Comparison of ENCODE assay signal across 21 cellular contexts in genomic region chr3:181133832-181134231, GRCh38.
DNase-seq lines count a peak whose midpoint lies in the region; FAIRE-seq and TF ChIP-seq lines count a peak whose summit lies in the region.
"Had no signal": no experiment of that assay in that cellular context is flagged by ENCODE, and none has a peak within 500 bp of the region (broad histone marks: within the 10 kb centered on the region; RNA-seq: fewer than 3 reads in every experiment).

No MANE protein-coding gene starts in this region.

- no peak for TF ChIP-seq CTCF in thyroid gland (IDR thresholded peaks at IDR 0.05)

- peaks cover 0 to 1% of the 10 kb centered on the region in 2 donors for H3K27me3 ChIP-seq in small intestine (ENCODE audit: control insufficient read depth in 2 of 2, insufficient read depth in 2 of 2, low read length in 2 of 2)
- no peaks in the 10 kb centered on the region for H3K27me3 ChIP-seq in thyroid gland
- H3K27me3 ChIP-seq: BE2C had no signal

- FAIRE-seq in A204.1 (lab: Jason Lieb, UNC) = peak; percentile 94
- FAIRE-seq in colon (lab: Jason Lieb, UNC) = peak; percentile 88
- peak; percentile 30 for FAIRE-seq in small intestine (lab: Jason Lieb, UNC)
- FAIRE-seq: GM12891, GM19239, H54 had no signal

- H3K36me3 ChIP-seq in small intestine (ENCODE audit: control insufficient read depth in 2 of 2, insufficient read depth in 2 of 2, low read length in 2 of 2) (no peaks in the 10 kb centered on the region), thyroid gland (no peaks in the 10 kb centered on the region)
- H3K36me3 ChIP-seq: BE2C had no signal

- DNase-seq in NCI-H69 (lab: John Stamatoyannopoulos, UW) = peak; percentile 20
- DNase-seq in small intestine = no peak
- no peak for DNase-seq in thyroid gland
- no peak for DNase-seq in UCSD-AML1 (lab: John Stamatoyannopoulos, UW; ENCODE audit: unreplicated experiment)
- DNase-seq: ACHN; BE2C; C1 segment of cervical spinal cord; CD8-positive, alpha-beta memory T cell; COR-L47; DMS 273 treated with DMSO at 0.1 percent for 48 hours; DMS53; DND-41; EL; HCEC 1CT had no signal

- H3K4me3 ChIP-seq in small intestine (ENCODE audit: low read depth in 1 of 2, low read length in 2 of 2) (no peak overlapping the region), thyroid gland (replicated peaks in 1 of 3) (no peak overlapping the region)
- H3K4me3 ChIP-seq: GM23338 had no signal

- H3K9me3 ChIP-seq in small intestine (ENCODE audit: control insufficient read depth, low read depth) (no peaks in the 10 kb centered on the region), thyroid gland (no peaks in the 10 kb centered on the region)
- H3K9me3 ChIP-seq: BE2C had no signal

- intact Hi-C loops in thyroid gland (cut with DNase I) = no loop called here

- H3K4me1 ChIP-seq in small intestine (ENCODE audit: control insufficient read depth in 2 of 2, insufficient read depth in 1 of 2, low read depth in 1 of 2, low read length in 1 of 2) (no peaks in the 10 kb centered on the region), thyroid gland (no peaks in the 10 kb centered on the region)
- H3K4me1 ChIP-seq: BE2C had no signal

- no peak overlapping the region for H3K27ac ChIP-seq in small intestine (ENCODE audit: low read depth in 1 of 2, low read length in 1 of 2)
- H3K27ac ChIP-seq in thyroid gland = no peak overlapping the region
- H3K27ac ChIP-seq: HL-60 had no signal

- no peak for TF ChIP-seq POLR2A in thyroid gland (IDR thresholded peaks at IDR 0.05)
